Comparison of ENCODE assay signal across 29 cellular contexts in the genomic region with DNA sequence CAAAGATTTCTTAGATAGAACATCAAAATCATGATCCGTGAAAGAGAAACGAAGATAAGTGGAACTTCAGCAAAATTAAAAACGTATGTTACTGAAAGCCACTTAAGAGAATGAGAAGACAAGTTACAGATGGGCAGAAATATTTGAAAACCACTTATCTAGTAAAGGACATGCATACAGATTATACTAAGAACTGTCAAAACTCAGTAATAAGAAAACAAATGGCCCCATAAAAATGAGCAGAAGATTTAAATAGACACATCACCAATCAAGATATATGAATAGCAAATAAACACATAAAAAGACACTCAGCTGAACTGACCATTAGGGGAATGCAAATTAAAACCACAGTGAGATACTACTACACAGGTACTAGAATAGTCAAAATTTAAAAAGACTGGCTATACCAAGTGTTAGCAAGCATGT.
DNase-seq lines count a peak whose midpoint lies in the region; TF ChIP-seq lines count a peak whose summit lies in the region.
"Had no signal": no experiment of that assay in that cellular context is flagged by ENCODE, and none has a peak within 500 bp of the region (broad histone marks: within the 10 kb centered on the region; RNA-seq: fewer than 3 reads in every experiment).

No MANE protein-coding gene starts in this region.

- peak; percentile 33 for TF ChIP-seq RAD21 in SK-N-SH (IDR thresholded peaks at IDR 0.05; ENCODE audit: low read length)

- H2AFZ ChIP-seq in SK-N-SH (ENCODE audit: low read depth) = peak overlapping the region; percentile 26; the same call in 1 of the 2 replicates
- H2AFZ ChIP-seq in hepatocyte = no peak overlapping the region
- no peak overlapping the region for H2AFZ ChIP-seq in neural progenitor cell (replicated peaks)

- peaks cover 17% of the 10 kb centered on the region for H3K4me1 Mint-ChIP-seq in neural progenitor cell

- peak; percentile 66 to 93; a peak in 3 of 4 replicates for TF ChIP-seq EP300 in SK-N-SH (IDR thresholded peaks at IDR 0.05; ENCODE audit: borderline replicate concordance in 1 of 2, low read depth in 1 of 2, low read length in 1 of 2)

- H3K36me3 Mint-ChIP-seq in neural progenitor cell = no peaks in the 10 kb centered on the region
- H3K36me3 Mint-ChIP-seq: activated naive CD4-positive, alpha-beta T cell treated with anti-CD3 and anti-CD28 coated beads, Interleukin-2, amount 50 U/mL, for 72 hours had no signal

- H3K79me2 ChIP-seq in DOHH2 (ENCODE audit: control insufficient read depth, low read length) (no peaks in the 10 kb centered on the region), SK-N-SH (ENCODE audit: insufficient read depth) (no peaks in the 10 kb centered on the region), hepatocyte (no peaks in the 10 kb centered on the region), neural progenitor cell (ENCODE audit: low read depth) (no peaks in the 10 kb centered on the region)

- H3K27ac ChIP-seq in DOHH2 (ENCODE audit: low read depth, low read length) (no peak overlapping the region), SK-N-SH (ENCODE audit: low read depth in 2 of 2, low read length in 1 of 2) (peak overlapping the region; percentile 38 to 94; a peak in 3 of 4 replicates), hepatocyte (peak overlapping the region; percentile 6), neural progenitor cell (no peak overlapping the region)
- H3K27ac ChIP-seq: colonic mucosa, foreskin keratinocyte, tibial nerve had no signal

- DNase-seq in HEK293T (ENCODE audit: extremely low spot score) = no peak
- DNase-seq in SK-N-SH = no peak
- DNase-seq in hepatocyte (ENCODE audit: low spot score) = no peak
- DNase-seq in activated CD4-positive, alpha-beta T cell treated with anti-CD3 and anti-CD28 coated beads, Interleukin-2, amount 50 U/mL, for 4 hours = no peak
- no peak for DNase-seq in neural progenitor cell (ENCODE audit: low spot score)
- no peak for DNase-seq in amygdala (lab: John Stamatoyannopoulos, UW)
- no peak for DNase-seq in D341Med (ENCODE audit: low spot score)
- DNase-seq: ACHN; activated CD4-positive, alpha-beta T cell treated with anti-CD3 and anti-CD28 coated beads for 48 hours; activated CD8-positive, alpha-beta memory T cell treated with anti-CD3 and anti-CD28 coated beads for 24 hours; activated T-cell treated with anti-CD3 and anti-CD28 coated beads for 4 hours; aorta; colonic mucosa; DMS153; effector CD4-positive, alpha-beta T cell; foreskin keratinocyte; GDM1; head of caudate nucleus; left ventricle myocardium superior; NCI-H2029 treated with DMSO at 0.1 percent for 48 hours; NCI-H2227 treated with DMSO at 0.1 percent for 48 hours; right lobe of liver; SIG-M5; stimulated activated CD4-positive, alpha-beta T cell treated with anti-CD3 and anti-CD28 coated beads, Interleukin-4, amount 100 ng/mL, for 1 hour had no signal

- H3K36me3 ChIP-seq in DOHH2 (ENCODE audit: control insufficient read depth, low read length) (no peaks in the 10 kb centered on the region), SK-N-SH (replicated peaks in 1 of 2; ENCODE audit: control insufficient read depth in 1 of 2, insufficient read depth in 2 of 2, low read length in 1 of 2) (no peaks in the 10 kb centered on the region), hepatocyte (replicated peaks; ENCODE audit: insufficient read depth, low read depth) (no peaks in the 10 kb centered on the region), neural progenitor cell (no peaks in the 10 kb centered on the region)
- H3K36me3 ChIP-seq: colonic mucosa, right lobe of liver, tibial nerve had no signal

- no peak for TF ChIP-seq CTCF in DOHH2 (IDR thresholded peaks at IDR 0.05; ENCODE audit: low read depth, low read length, poor library complexity, severe bottlenecking)
- TF ChIP-seq CTCF in SK-N-SH (IDR thresholded peaks at IDR 0.05) = no peak
- TF ChIP-seq CTCF in hepatocyte (IDR thresholded peaks at IDR 0.05; ENCODE audit: poor library complexity) = no peak
- no peak for TF ChIP-seq CTCF in neural progenitor cell (IDR thresholded peaks at IDR 0.05)

- no peaks in the 10 kb centered on the region for H3K27me3 ChIP-seq in DOHH2 (ENCODE audit: control insufficient read depth, low read length)
- no peaks in the 10 kb centered on the region for H3K27me3 ChIP-seq in SK-N-SH (ENCODE audit: insufficient read depth)
- H3K27me3 ChIP-seq in hepatocyte = peaks cover 3% of the 10 kb centered on the region
- H3K27me3 ChIP-seq in neural progenitor cell = no peaks in the 10 kb centered on the region
- H3K27me3 ChIP-seq: colonic mucosa, foreskin keratinocyte, right lobe of liver, tibial nerve had no signal

- H3K4me3 ChIP-seq in DOHH2 (ENCODE audit: low read length) (no peak overlapping the region), SK-N-SH (ENCODE audit: low read depth in 2 of 2, low read length in 1 of 2) (no peak overlapping the region), hepatocyte (no peak overlapping the region), neural progenitor cell (no peak overlapping the region)
- H3K4me3 ChIP-seq: colonic mucosa, right lobe of liver, tibial nerve had no signal

- H3K4me1 ChIP-seq in DOHH2 (ENCODE audit: control insufficient read depth, low read length) (peaks cover 13% of the 10 kb centered on the region), SK-N-SH (ENCODE audit: control insufficient read depth in 1 of 2, insufficient read depth in 2 of 2, low read depth in 1 of 2, low read length in 1 of 2) (peaks cover 0 to 26% of the 10 kb centered on the region in 2 experiments; a peak in 3 of 4 replicates), hepatocyte (ENCODE audit: insufficient read depth) (peaks cover 15% of the 10 kb centered on the region), neural progenitor cell (no peaks in the 10 kb centered on the region)
- H3K4me1 ChIP-seq: colonic mucosa, foreskin keratinocyte had no signal

- POLR2A ChIA-PET in HEK293T (lab: Yijun Ruan, JAX) (no interaction called here), SK-N-SH (lab: Yijun Ruan, JAX) (interaction anchor here (1.1 kb wide), 1 partner anchor 36 kb away, joined by 3 read pairs; no protein-coding TSS in a partner anchor)

- CTCF ChIA-PET in HEK293T (lab: Yijun Ruan, JAX) = no interaction called here
- CTCF ChIA-PET in SK-N-SH (lab: Yijun Ruan, JAX) = interaction anchor here (0.7 to 2.4 kb wide), 3 partner anchors 43 to 345 kb away, joined by 3 to 9 read pairs (median 3); no protein-coding TSS in a partner anchor

- H3K27ac Mint-ChIP-seq in neural progenitor cell = no peak overlapping the region
- H3K27ac Mint-ChIP-seq: activated naive CD4-positive, alpha-beta T cell treated with anti-CD3 and anti-CD28 coated beads, Interleukin-2, amount 50 U/mL, for 72 hours; activated T-helper 2 cell treated with anti-CD3 and anti-CD28 coated beads, Interferon-gamma antibody, Interleukin-2, Interleukin-4, amounts not matched to agents 10 μg/mL and 5 μg/mL and 100 μg/mL, durations not matched to agents 14 hours and 24 hours and 36 hours; progenitor cell of endocrine pancreas had no signal

- H4K20me1 ChIP-seq in DOHH2 (ENCODE audit: control insufficient read depth, insufficient read depth, low read depth, low read length) = no peaks in the 10 kb centered on the region
- H4K20me1 ChIP-seq in SK-N-SH (ENCODE audit: insufficient read depth) = no peaks in the 10 kb centered on the region
- no peaks in the 10 kb centered on the region for H4K20me1 ChIP-seq in hepatocyte (ENCODE audit: insufficient read depth, poor library complexity, severe bottlenecking)
- H4K20me1 ChIP-seq in neural progenitor cell (ENCODE audit: low read depth) = no peaks in the 10 kb centered on the region

- peaks cover 2% of the 10 kb centered on the region for H3K27me3 Mint-ChIP-seq in neural progenitor cell (ENCODE audit: insufficient read depth, low read depth)

- H3K4me3 Mint-ChIP-seq in neural progenitor cell = no peak overlapping the region

- H3K4me2 ChIP-seq in DOHH2 (ENCODE audit: low read length) (peak overlapping the region; percentile 7), SK-N-SH (no peak overlapping the region), hepatocyte (no peak overlapping the region), neural progenitor cell (no peak overlapping the region)

- WGBS in SK-N-SH (ENCODE audit: low lambda C conversion rate) = 8% methylated on average over 3 of the region's 3 CpGs
- WGBS in hepatocyte (ENCODE audit: low lambda C conversion rate, missing lambda C conversion rate) = 42% methylated on average over 3 of the region's 3 CpGs

- H3K9me2 ChIP-seq in DOHH2 (replicated peaks; ENCODE audit: control insufficient read depth, low read length) (no peaks in the 10 kb centered on the region), SK-N-SH (no peaks in the 10 kb centered on the region), hepatocyte (replicated peaks; ENCODE audit: insufficient read depth) (no peaks in the 10 kb centered on the region)

- H3F3A ChIP-seq in DOHH2 (ENCODE audit: control insufficient read depth, insufficient read depth) = no peaks in the 10 kb centered on the region
- H3F3A ChIP-seq in SK-N-SH (replicated peaks; ENCODE audit: insufficient read depth) = no peaks in the 10 kb centered on the region
- no peaks in the 10 kb centered on the region for H3F3A ChIP-seq in neural progenitor cell (ENCODE audit: low read depth)

- no peaks in the 10 kb centered on the region for H3K9me3 Mint-ChIP-seq in neural progenitor cell
- H3K9me3 Mint-ChIP-seq: activated T-helper 2 cell treated with anti-CD3 and anti-CD28 coated beads, Interferon-gamma antibody, Interleukin-2, Interleukin-4, amounts not matched to agents 10 μg/mL and 5 μg/mL and 100 μg/mL, durations not matched to agents 14 hours and 24 hours and 36 hours had no signal

- H3K9ac ChIP-seq in SK-N-SH (no peak overlapping the region), neural progenitor cell (no peak overlapping the region)

- H3K9me3 ChIP-seq in DOHH2 (ENCODE audit: control insufficient read depth, insufficient read depth, low read length) (no peaks in the 10 kb centered on the region), SK-N-SH (no peaks in the 10 kb centered on the region), hepatocyte (ENCODE audit: low read depth) (no peaks in the 10 kb centered on the region), neural progenitor cell (ENCODE audit: low read depth) (no peaks in the 10 kb centered on the region)
- H3K9me3 ChIP-seq: colonic mucosa, right lobe of liver, tibial nerve had no signal

TF ChIP-seq in HEK293T, 16 proteins besides CTCF, POLR2A, EP300 and RAD21 (continues in another document):
- TF ChIP-seq BHLHE40 (IDR thresholded peaks at IDR 0.05; ENCODE audit: borderline replicate concordance) = no peak

TF ChIP-seq in SK-N-SH, 30 proteins besides CTCF, POLR2A, EP300 and RAD21 (continues in another document):
- TF ChIP-seq CHD2 (IDR thresholded peaks at IDR 0.05; ENCODE audit: low read length, partially characterized antibody) = no peak
- no peak for TF ChIP-seq FOXJ3 (CRISPR knock-in tag; IDR thresholded peaks at IDR 0.05)

Comparison
In these comparisons a context has a peak if more than half of its experiments do, and no peak if none do; other contexts are left out.
1. H3K27ac ChIP-seq: peak in SK-N-SH (2 of 2) and hepatocyte (single experiment); none in DOHH2 (single experiment) and neural progenitor cell (single experiment).